Comparison of ENCODE assay signal across 13 cellular contexts in genomic region chr17:42579794-42580551, GRCh38. TPM values are rescaled to one million over a fixed set of nuclear protein-coding genes. Genes with fewer than 3 reads are reported as not detected.
A peak's percentile ranks its signal among the peaks of the same experiment; 100 is the strongest.
DNase-seq lines count a peak whose midpoint lies in the region; ATAC-seq and TF ChIP-seq lines count a peak whose summit lies in the region.
"Had no signal": no experiment of that assay in that cellular context is flagged by ENCODE, and none has a peak within 500 bp of the region (broad histone marks: within the 10 kb centered on the region; RNA-seq: fewer than 3 reads in every experiment).

No MANE protein-coding gene starts in this region.

- peaks cover 24% of the 10 kb centered on the region for H3K4me1 Mint-ChIP-seq in MCF 10A (ENCODE audit: insufficient read depth, unreplicated experiment)
- peaks cover 42% of the 10 kb centered on the region for H3K4me1 Mint-ChIP-seq in brain
- H3K4me1 Mint-ChIP-seq in stimulated activated memory B cell treated with anti-CD40 and anti-IgM and Interleukin-4, amounts not matched to agents 10 μg/mL and 1 μg/mL and 100 μg/mL, for 72 hours = peaks cover 45% of the 10 kb centered on the region

- H3K4me3 Mint-ChIP-seq in MCF 10A (ENCODE audit: unreplicated experiment) (peak overlapping the region; percentile 36), brain (peak overlapping the region; percentile 27 to 100 (median 60))
- peak overlapping the region; percentile 10 for H3K4me3 Mint-ChIP-seq in stimulated activated memory B cell treated with anti-CD40 and anti-IgM and Interleukin-4, amounts not matched to agents 10 μg/mL and 1 μg/mL and 100 μg/mL, for 72 hours

- no peak overlapping the region for H3K27ac Mint-ChIP-seq in MCF 10A (ENCODE audit: low read depth, unreplicated experiment)
- peak overlapping the region in 4 of 5 experiments; percentile 17 to 71 (median 22) for H3K27ac Mint-ChIP-seq in brain
- H3K27ac Mint-ChIP-seq in stimulated activated memory B cell treated with anti-CD40 and anti-IgM and Interleukin-4, amounts not matched to agents 10 μg/mL and 1 μg/mL and 100 μg/mL, for 72 hours = peak overlapping the region; percentile 86

- H3K9me3 Mint-ChIP-seq in MCF 10A (ENCODE audit: unreplicated experiment) (no peaks in the 10 kb centered on the region), brain (no peaks in the 10 kb centered on the region)
- no peaks in the 10 kb centered on the region for H3K9me3 Mint-ChIP-seq in stimulated activated memory B cell treated with anti-CD40 and anti-IgM and Interleukin-4, amounts not matched to agents 10 μg/mL and 1 μg/mL and 100 μg/mL, for 72 hours

- no peaks in the 10 kb centered on the region for H3K27me3 ChIP-seq in breast epithelium

- no peaks in the 10 kb centered on the region for H3K4me1 ChIP-seq in breast epithelium

- no peak for TF ChIP-seq POLR2A in breast epithelium (IDR thresholded peaks at IDR 0.05)

- H3K27me3 Mint-ChIP-seq in MCF 10A (ENCODE audit: insufficient read depth, unreplicated experiment) (no peaks in the 10 kb centered on the region), brain (peaks cover 11% of the 10 kb centered on the region)
- H3K27me3 Mint-ChIP-seq in stimulated activated memory B cell treated with anti-CD40 and anti-IgM and Interleukin-4, amounts not matched to agents 10 μg/mL and 1 μg/mL and 100 μg/mL, for 72 hours = no peaks in the 10 kb centered on the region

- CTCF ChIA-PET in MCF 10A (lab: Yijun Ruan, JAX) = interaction anchor here (0.6 to 3.1 kb wide), 5 partner anchors 11 to 252 kb away, joined by 3 to 17 read pairs (median 4); partner anchors contain the start of gene MLX

- TF ChIP-seq CTCF in MCF 10A (IDR thresholded peaks at IDR 0.05; ENCODE audit: unreplicated experiment) = no peak
- TF ChIP-seq CTCF in breast epithelium (IDR thresholded peaks at IDR 0.05) = no peak
- no peak for TF ChIP-seq CTCF in brain (conservative IDR thresholded peaks at IDR 0.05)

- ATAC-seq in stimulated activated memory B cell treated with anti-CD40 and anti-IgM and Interleukin-4, amounts not matched to agents 10 μg/mL and 1 μg/mL and 100 μg/mL, for 72 hours = no peak
- ATAC-seq in GM19023 (IDR thresholded peaks at IDR 0.05; ENCODE audit: unreplicated experiment) (no peak), GM21529 (IDR thresholded peaks at IDR 0.05; ENCODE audit: unreplicated experiment) (no peak)
- ATAC-seq: right cardiac atrium had no signal

- no peak overlapping the region for H3K4me3 ChIP-seq in breast epithelium

- H3K9me3 ChIP-seq in breast epithelium = no peaks in the 10 kb centered on the region

- DNase-seq in MCF 10A (ENCODE audit: unreplicated experiment) = no peak
- no peak for DNase-seq in breast epithelium (ENCODE audit: low spot score in 2 of 2)
- peak; percentile 19 for DNase-seq in NOMO-1 treated with dmso at 0.1 percent for 144 hours (lab: John Stamatoyannopoulos, UW; ENCODE audit: unreplicated experiment)
- no peak for DNase-seq in hippocampal formation (lab: John Stamatoyannopoulos, UW)
- DNase-seq: kidney glomerular epithelial cell; NCI-H2081 treated with DMSO at 0.1 percent for 48 hours; NCI-H774; right cardiac atrium; stimulated activated CD4-positive, alpha-beta T cell treated with anti-CD3 and anti-CD28 coated beads, Interleukin-4, amount 100 ng/mL, for 1 hour had no signal

- H3K27ac ChIP-seq in breast epithelium = peak overlapping the region in 1 of 2 donors; percentile 48

- no TSS peak for BruUV-seq in MCF 10A (replicated peaks; lab: Mats Ljungman, UMichigan)

- intact Hi-C loops in MCF 10A (cut with micrococcal nuclease) (loop anchor here (2.0 kb wide), 2 partner anchors 141 to 183 kb away; no protein-coding TSS in a partner anchor), breast epithelium (cut with DNase I; ENCODE audit: low total_unique reads) (loop anchor here (10.0 kb wide), 1 partner anchor 95 kb away; the partner anchor contains the start of gene PLEKHH3)

- H3K36me3 Mint-ChIP-seq in MCF 10A (ENCODE audit: insufficient read depth, unreplicated experiment) (peaks cover 81% of the 10 kb centered on the region), brain (peaks cover 30% of the 10 kb centered on the region)
- peaks cover 56% of the 10 kb centered on the region for H3K36me3 Mint-ChIP-seq in stimulated activated memory B cell treated with anti-CD40 and anti-IgM and Interleukin-4, amounts not matched to agents 10 μg/mL and 1 μg/mL and 100 μg/mL, for 72 hours

- H3K36me3 ChIP-seq in breast epithelium = peaks cover 8% of the 10 kb centered on the region

- POLR2A ChIA-PET in MCF 10A (lab: Yijun Ruan, JAX) = interaction anchor here (3.1 to 5.4 kb wide), 3 partner anchors 29 to 98 kb away, joined by 18 to 70 read pairs (median 57); partner anchors contain the start of genes PLEKHH3, RETREG3 and TUBG1

RNA-seq across cellular contexts. Expression of gene PSMC3IP, which starts 2.4 kb away (rescaled TPM):
- total RNA-seq in MCF 10A (2022) (10.3 and 12.0 TPM in 2 replicates), breast epithelium (1 to 10 TPM; 3.3 to 4.2 (median 3.5) TPM)
- 23.6 TPM for polyA plus RNA-seq in brain (ENCODE audit: insufficient read depth, low read depth, low replicate concordance)

RNA-seq across cellular contexts. Expression of gene MLX, which starts 13.1 kb away (rescaled TPM):
- 37.3 and 39.6 TPM in 2 replicates for total RNA-seq in MCF 10A (2022)
- 10 to 100 TPM; 27.2 to 49.8 (median 39.4) TPM for total RNA-seq in breast epithelium
- 49.5 TPM for polyA plus RNA-seq in brain (ENCODE audit: insufficient read depth, low read depth, low replicate concordance)

RNA-seq across cellular contexts. Expression of gene COASY, which starts 18.0 kb away (rescaled TPM):
- total RNA-seq in MCF 10A (2022) = 82.6 and 89.2 TPM in 2 replicates
- 10 to 100 TPM; 21.4 to 48.1 (median 26.9) TPM for total RNA-seq in breast epithelium
- polyA plus RNA-seq in brain (ENCODE audit: insufficient read depth, low read depth, low replicate concordance) = 116 TPM

RNA-seq across cellular contexts. Expression of gene HSD17B1, which starts 27.2 kb away (rescaled TPM):
- total RNA-seq in MCF 10A (2022) = 13.0 and 18.1 TPM in 2 replicates
- total RNA-seq in breast epithelium = 1 to 10 TPM; 1.2 to 5.6 (median 1.8) TPM
- 0.97 TPM for polyA plus RNA-seq in brain (ENCODE audit: insufficient read depth, low read depth, low replicate concordance)

RNA-seq across cellular contexts. Expression of gene RETREG3, which starts 29.2 kb away (rescaled TPM):
- total RNA-seq in MCF 10A (2022) (45.2 and 46.0 TPM in 2 replicates), breast epithelium (10 to 100 TPM; 58.7 to 85.8 (median 62.4) TPM)
- polyA plus RNA-seq in brain (ENCODE audit: insufficient read depth, low read depth, low replicate concordance) = 24.5 TPM

Comparison
In these comparisons a context has a peak if more than half of its experiments do, and no peak if none do; other contexts are left out.
1. H3K4me3 Mint-ChIP-seq: peak in every context shown above with its lines; median percentile 60 in brain; 36 in MCF 10A; 10 in stimulated activated memory B cell treated with anti-CD40 and anti-IgM and Interleukin-4, amounts not matched to agents 10 μg/mL and 1 μg/mL and 100 μg/mL, for 72 hours.